22 cellular contexts compared by ENCODE assay signal in the genomic region with DNA sequence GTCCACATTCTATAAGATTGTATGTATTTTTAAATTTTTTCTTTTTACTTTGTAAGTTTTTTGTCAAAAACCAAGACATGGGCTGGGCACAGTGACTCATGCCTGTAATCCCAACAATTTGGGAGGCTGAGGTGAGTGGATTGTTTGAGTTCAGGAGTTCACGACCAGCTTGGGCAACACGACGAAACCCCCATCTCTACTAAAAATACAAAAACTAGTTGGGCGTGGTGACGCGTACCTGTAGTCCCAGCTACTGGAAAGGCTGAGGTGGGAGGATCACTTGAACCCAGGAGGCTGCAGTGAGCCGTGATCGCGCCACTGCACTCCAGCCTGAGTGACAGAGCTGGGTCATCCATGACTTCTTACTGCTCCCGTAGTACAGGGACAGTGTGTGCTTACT.
"Had no signal": no experiment of that assay in that cellular context is flagged by ENCODE, and none has a peak within 500 bp of the region (broad histone marks: within the 10 kb centered on the region; RNA-seq: fewer than 3 reads in every experiment).

No MANE protein-coding gene starts in this region.

- H3K4me3 ChIP-seq: K562, SJCRH30 had no signal

- H3K4me1 ChIP-seq: SJCRH30 had no signal

- FAIRE-seq: K562 had no signal

- H3K9ac ChIP-seq: KMS-11 had no signal

- H3K4me2 ChIP-seq: KMS-11 had no signal

- H3K27ac ChIP-seq: HL-60, KMS-11, SJCRH30 had no signal

- DNase-seq: Kasumi-1, MV-4-11, NCI-H1048, NCI-H1105, NCI-H1417, NCI-H1436 treated with DMSO at 0.1 percent for 48 hours, NCI-H1694, NCI-H187 treated with DMSO at 0.1 percent for 48 hours, NCI-H2029 treated with DMSO at 0.1 percent for 48 hours, NCI-H2227 treated with DMSO at 0.1 percent for 48 hours, NCI-H524 treated with DMSO at 0.1 percent for 48 hours, NCI-H69, NCI-H774, SHP77 treated with DMSO at 0.1 percent for 48 hours, SJCRH30, T-helper 1 cell had no signal

- H3K36me3 ChIP-seq: SJCRH30 had no signal

- ATAC-seq: K562, Panc1, Right ventricle myocardium inferior, SK-N-SH treated with all-trans-retinoic acid at 6 μM for 48 hours had no signal
